ENCODE assay signal across 19 cellular contexts in the genomic region with DNA sequence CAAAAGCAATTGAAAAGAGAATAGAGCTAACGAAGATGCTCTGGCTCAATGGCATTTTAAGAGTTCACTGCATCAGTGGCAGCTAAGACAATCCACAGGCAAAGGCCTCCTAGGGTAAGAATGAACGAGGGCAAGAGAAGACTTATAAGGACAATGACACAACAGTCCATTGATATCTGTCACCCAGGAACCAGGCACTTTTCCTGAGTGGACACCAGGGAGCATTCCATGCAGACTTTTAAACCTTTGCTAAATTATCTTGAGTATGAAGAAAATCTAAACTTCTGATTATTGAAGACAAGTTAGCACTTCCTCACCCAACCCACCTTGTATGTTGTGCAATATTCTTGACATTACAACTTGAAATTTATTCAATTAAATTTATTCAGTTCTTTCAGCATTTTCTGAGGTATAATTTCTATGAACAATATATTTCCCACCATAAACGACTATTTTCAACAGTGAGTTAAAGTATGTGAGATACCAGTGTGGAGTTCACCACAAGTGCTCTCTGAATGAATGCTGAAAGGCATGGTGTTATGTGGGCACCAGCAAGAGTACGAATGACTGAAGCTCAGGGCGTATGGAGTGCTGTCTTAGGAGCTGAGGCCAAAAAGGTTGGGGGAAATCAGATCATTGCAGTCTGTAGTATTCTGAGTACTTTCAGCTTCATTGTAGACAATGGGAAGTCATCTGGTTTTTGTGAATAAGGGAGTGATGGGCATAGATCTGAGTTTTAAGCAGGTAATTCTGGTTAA.
A peak's percentile ranks its signal among the peaks of the same experiment; 100 is the strongest.
DNase-seq lines count a peak whose midpoint lies in the region; ATAC-seq and TF ChIP-seq lines count a peak whose summit lies in the region.
"Had no signal": no experiment of that assay in that cellular context is flagged by ENCODE, and none has a peak within 500 bp of the region (broad histone marks: within the 10 kb centered on the region; RNA-seq: fewer than 3 reads in every experiment).

No MANE protein-coding gene starts in this region.

- TF ChIP-seq CTCF in AG10803 (conservative IDR thresholded peaks at IDR 0.05; ENCODE audit: low read length) (peak; percentile 63), HEK293 (tag by site-specific recombination; IDR thresholded peaks at IDR 0.05) (no peak), epithelial cell of esophagus (IDR thresholded peaks at IDR 0.05; ENCODE audit: insufficient read depth, low read depth, low read length, missing control alignments) (peak; percentile 35), osteocyte (IDR thresholded peaks at IDR 0.05) (peak; percentile 39)

- ATAC-seq in HG02763 (IDR thresholded peaks at IDR 0.05; ENCODE audit: unreplicated experiment), result no peak
- ATAC-seq: left lung; natural killer cell treated with Interleukin-12 subunit alpha and Interleukin-12 subunit beta and Interleukin-15 and Interleukin-18, amount 100 ng/mL, for 72 hours; T-cell had no signal

- H3K36me3 Mint-ChIP-seq in osteocyte (ENCODE audit: unreplicated experiment), result no peaks in the 10 kb centered on the region
- H3K36me3 Mint-ChIP-seq: CD14-positive monocyte; natural killer cell treated with Interleukin-12 subunit alpha and Interleukin-12 subunit beta and Interleukin-15 and Interleukin-18, amount 100 ng/mL, for 72 hours; T-cell had no signal

- no peak overlapping the region for H3K4me3 Mint-ChIP-seq in osteocyte (ENCODE audit: unreplicated experiment)
- H3K4me3 Mint-ChIP-seq: activated B cell treated with CpG ODN at 0.5 μM for 24 hours; CD14-positive monocyte; natural killer cell treated with Interleukin-12 subunit alpha and Interleukin-12 subunit beta and Interleukin-15 and Interleukin-18, amount 100 ng/mL, for 72 hours; T-cell had no signal

- no peaks in the 10 kb centered on the region for H3K27me3 Mint-ChIP-seq in osteocyte (ENCODE audit: unreplicated experiment)
- H3K27me3 Mint-ChIP-seq: T-cell had no signal

- H3K36me3 ChIP-seq in HEK293 (ENCODE audit: control insufficient read depth in 2 of 2, insufficient read depth in 1 of 2, low read length in 2 of 2), result no peaks in the 10 kb centered on the region
- H3K36me3 ChIP-seq: left lung, tibial nerve had no signal

- H3K9me3 Mint-ChIP-seq in osteocyte (ENCODE audit: unreplicated experiment), result no peaks in the 10 kb centered on the region
- H3K9me3 Mint-ChIP-seq: activated B cell treated with CpG ODN at 0.5 μM for 24 hours; natural killer cell treated with Interleukin-12 subunit alpha and Interleukin-12 subunit beta and Interleukin-15 and Interleukin-18, amount 100 ng/mL, for 72 hours had no signal

- H3K4me1 ChIP-seq in HEK293 (ENCODE audit: control insufficient read depth, insufficient read depth, low read length), result no peaks in the 10 kb centered on the region
- H3K4me1 ChIP-seq: left lung, tibial nerve had no signal

- H3K27ac ChIP-seq in HEK293 (ENCODE audit: extremely low read depth, low read depth, low read length), result no peak overlapping the region
- H3K27ac ChIP-seq: left lung, tibial nerve had no signal

- DNase-seq in AG10803 (ENCODE audit: low read depth), result peak; percentile 58
- DNase-seq in epithelial cell of esophagus (ENCODE audit: low read depth), result no peak
- DNase-seq in osteocyte (ENCODE audit: extremely low spot score, unreplicated experiment), result no peak
- no peak for DNase-seq in stimulated activated CD4-positive, alpha-beta T cell treated with anti-CD3 and anti-CD28 coated beads, Interleukin-15, amount 100 ng/mL, for 24 hours
- no peak for DNase-seq in HuH-7.5 (ENCODE audit: low spot score)
- DNase-seq in SW480 (ENCODE audit: low spot score), result no peak
- DNase-seq: activated B cell treated with CpG ODN at 0.5 μM for 24 hours; effector CD8-positive, alpha-beta T cell; foreskin melanocyte; left lung; NCI-H2029; NCI-H526; stimulated activated CD8-positive, alpha-beta memory T cell treated with anti-CD3 and anti-CD28 coated beads, Interleukin-4, amount 100 ng/mL, for 48 hours; T-cell had no signal

- POLR2A ChIA-PET in HEK293 (lab: Yijun Ruan, JAX), result no interaction called here

- no peaks in the 10 kb centered on the region for H3K9me3 ChIP-seq in HEK293 (ENCODE audit: control insufficient read depth, insufficient read depth, low read depth, low read length)
- H3K9me3 ChIP-seq: left lung, tibial nerve had no signal

- no peaks in the 10 kb centered on the region for H3K4me1 Mint-ChIP-seq in osteocyte (ENCODE audit: unreplicated experiment)
- H3K4me1 Mint-ChIP-seq: activated B cell treated with CpG ODN at 0.5 μM for 24 hours, CD14-positive monocyte, T-cell had no signal

- H3K27ac Mint-ChIP-seq in osteocyte (ENCODE audit: unreplicated experiment), result no peak overlapping the region
- H3K27ac Mint-ChIP-seq: activated B cell treated with CpG ODN at 0.5 μM for 24 hours; CD14-positive monocyte; natural killer cell treated with Interleukin-12 subunit alpha and Interleukin-12 subunit beta and Interleukin-15 and Interleukin-18, amount 100 ng/mL, for 72 hours; T-cell had no signal

- CTCF ChIA-PET in HEK293 (lab: Yijun Ruan, JAX), result interaction anchor here (0.6 kb wide), 1 partner anchor 110 kb away, joined by 3 read pairs; no protein-coding TSS in a partner anchor

- H3K4me3 ChIP-seq in AG10803 (ENCODE audit: low read length) (no peak overlapping the region), HEK293 (ENCODE audit: low read depth, low read length) (no peak overlapping the region), epithelial cell of esophagus (ENCODE audit: low read length) (no peak overlapping the region)
- H3K4me3 ChIP-seq: left lung, tibial nerve had no signal

TF ChIP-seq in HEK293, 187 proteins besides CTCF, POLR2A, EP300 and RAD21:
- TF ChIP-seq FEZF1 (tag by site-specific recombination; IDR thresholded peaks at IDR 0.05) (no peak), ZNF433 (tag by site-specific recombination; IDR thresholded peaks at IDR 0.05; ENCODE audit: low read depth) (no peak), ZNF654 (tag by site-specific recombination; IDR thresholded peaks at IDR 0.05; ENCODE audit: low read depth) (peak; percentile 8; the same call in 1 of the 2 replicates), ZNF660 (tag by site-specific recombination; IDR thresholded peaks at IDR 0.05) (no peak), SCRT1 (tag by site-specific recombination; IDR thresholded peaks at IDR 0.05; ENCODE audit: borderline replicate concordance) (no peak), ZBTB48 (tag by site-specific recombination; IDR thresholded peaks at IDR 0.05) (no peak)
- TF ChIP-seq, protein P1, sequence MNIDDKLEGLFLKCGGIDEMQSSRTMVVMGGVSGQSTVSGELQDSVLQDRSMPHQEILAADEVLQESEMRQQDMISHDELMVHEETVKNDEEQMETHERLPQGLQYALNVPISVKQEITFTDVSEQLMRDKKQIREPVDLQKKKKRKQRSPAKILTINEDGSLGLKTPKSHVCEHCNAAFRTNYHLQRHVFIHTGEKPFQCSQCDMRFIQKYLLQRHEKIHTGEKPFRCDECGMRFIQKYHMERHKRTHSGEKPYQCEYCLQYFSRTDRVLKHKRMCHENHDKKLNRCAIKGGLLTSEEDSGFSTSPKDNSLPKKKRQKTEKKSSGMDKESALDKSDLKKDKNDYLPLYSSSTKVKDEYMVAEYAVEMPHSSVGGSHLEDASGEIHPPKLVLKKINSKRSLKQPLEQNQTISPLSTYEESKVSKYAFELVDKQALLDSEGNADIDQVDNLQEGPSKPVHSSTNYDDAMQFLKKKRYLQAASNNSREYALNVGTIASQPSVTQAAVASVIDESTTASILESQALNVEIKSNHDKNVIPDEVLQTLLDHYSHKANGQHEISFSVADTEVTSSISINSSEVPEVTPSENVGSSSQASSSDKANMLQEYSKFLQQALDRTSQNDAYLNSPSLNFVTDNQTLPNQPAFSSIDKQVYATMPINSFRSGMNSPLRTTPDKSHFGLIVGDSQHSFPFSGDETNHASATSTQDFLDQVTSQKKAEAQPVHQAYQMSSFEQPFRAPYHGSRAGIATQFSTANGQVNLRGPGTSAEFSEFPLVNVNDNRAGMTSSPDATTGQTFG (tag by site-specific recombination; IDR thresholded peaks at IDR 0.05; ENCODE audit: borderline replicate concordance), result no peak
- TF ChIP-seq, protein P2, sequence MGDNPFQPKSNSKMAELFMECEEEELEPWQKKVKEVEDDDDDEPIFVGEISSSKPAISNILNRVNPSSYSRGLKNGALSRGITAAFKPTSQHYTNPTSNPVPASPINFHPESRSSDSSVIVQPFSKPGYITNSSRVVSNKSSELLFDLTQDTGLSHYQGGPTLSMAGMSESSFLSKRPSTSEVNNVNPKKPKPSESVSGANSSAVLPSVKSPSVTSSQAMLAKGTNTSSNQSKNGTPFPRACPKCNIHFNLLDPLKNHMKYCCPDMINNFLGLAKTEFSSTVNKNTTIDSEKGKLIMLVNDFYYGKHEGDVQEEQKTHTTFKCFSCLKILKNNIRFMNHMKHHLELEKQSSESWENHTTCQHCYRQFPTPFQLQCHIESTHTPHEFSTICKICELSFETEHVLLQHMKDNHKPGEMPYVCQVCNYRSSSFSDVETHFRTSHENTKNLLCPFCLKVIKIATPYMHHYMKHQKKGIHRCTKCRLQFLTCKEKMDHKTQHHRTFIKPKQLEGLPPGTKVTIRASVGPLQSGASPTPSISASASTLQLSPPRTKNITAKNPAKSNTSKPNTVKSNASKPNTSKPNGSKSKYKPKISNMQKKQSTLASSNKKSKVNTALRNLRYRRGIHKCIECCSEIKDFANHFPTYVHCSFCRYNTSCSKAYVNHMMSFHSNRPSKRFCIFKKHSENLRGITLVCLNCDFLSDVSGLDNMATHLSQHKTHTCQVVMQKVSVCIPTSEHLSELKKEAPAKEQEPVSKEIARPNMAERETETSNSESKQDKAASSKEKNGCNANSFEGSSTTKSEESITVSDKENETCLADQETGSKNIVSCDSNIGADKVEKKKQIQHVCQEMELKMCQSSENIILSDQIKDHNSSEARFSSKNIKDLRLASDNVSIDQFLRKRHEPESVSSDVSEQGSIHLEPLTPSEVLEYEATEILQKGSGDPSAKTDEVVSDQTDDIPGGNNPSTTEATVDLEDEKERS (tag by site-specific recombination; IDR thresholded peaks at IDR 0.05), result no peak
